21 cellular contexts compared by ENCODE assay signal in the genomic region with DNA sequence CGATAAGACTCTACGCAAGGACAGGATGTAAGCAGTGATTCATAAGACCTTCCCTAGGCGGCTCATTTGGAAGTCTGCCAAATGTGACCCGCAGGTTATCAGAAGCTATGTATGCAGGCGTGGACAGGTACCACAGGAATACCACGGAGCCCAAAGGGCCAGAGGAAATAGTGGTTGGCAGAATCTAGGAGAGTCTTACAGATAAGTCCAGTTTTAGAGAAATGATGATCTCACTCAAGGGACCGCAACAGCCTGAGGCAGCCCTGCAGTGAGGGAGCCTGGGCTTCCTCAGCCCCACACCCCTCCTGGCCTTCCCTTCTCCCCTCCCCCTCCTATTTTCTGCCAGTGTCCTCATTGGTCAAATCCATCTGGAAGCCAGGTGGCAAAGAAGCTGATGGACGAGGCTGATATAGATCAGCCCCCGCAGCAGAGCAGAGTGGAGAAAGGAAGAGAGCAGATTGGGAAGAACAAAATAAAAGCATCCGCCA.
DNase-seq lines count a peak whose midpoint lies in the region; ATAC-seq, FAIRE-seq and TF ChIP-seq lines count a peak whose summit lies in the region.
"Had no signal": no experiment of that assay in that cellular context is flagged by ENCODE, and none has a peak within 500 bp of the region (broad histone marks: within the 10 kb centered on the region; RNA-seq: fewer than 3 reads in every experiment).

No MANE protein-coding gene starts in this region.

- no peak overlapping the region for H3K4me3 Mint-ChIP-seq in astrocyte (ENCODE audit: unreplicated experiment)
- H3K4me3 Mint-ChIP-seq: activated CD8-positive, alpha-beta T cell treated with anti-CD3 and anti-CD28 coated beads, Interleukin-2, amount 10 ng/mL, durations not matched to agents 7 days and 5 days; activated T-helper 17 cell treated with anti-CD3 and anti-CD28 coated beads, Interleukin-2, amount 50 U/mL, for 72 hours; dendritic cell treated with granulocyte-macrophage colony-stimulating factor and Interleukin-4, amounts not matched to agents 40 ng/mL and 50 ng/mL, for 4 days had no signal

- no peaks in the 10 kb centered on the region for H3K4me1 Mint-ChIP-seq in astrocyte (ENCODE audit: low read depth, unreplicated experiment)
- H3K4me1 Mint-ChIP-seq: activated T-helper 17 cell treated with anti-CD3 and anti-CD28 coated beads, Interleukin-2, amount 50 U/mL, for 72 hours had no signal

- H3K27ac Mint-ChIP-seq in astrocyte (ENCODE audit: unreplicated experiment), result no peak overlapping the region
- H3K27ac Mint-ChIP-seq: activated CD8-positive, alpha-beta T cell treated with anti-CD3 and anti-CD28 coated beads, Interleukin-2, amount 10 ng/mL, durations not matched to agents 7 days and 5 days; activated T-helper 17 cell treated with anti-CD3 and anti-CD28 coated beads, Interleukin-2, amount 50 U/mL, for 72 hours; dendritic cell treated with granulocyte-macrophage colony-stimulating factor and Interleukin-4, amounts not matched to agents 40 ng/mL and 50 ng/mL, for 4 days had no signal

- H3K36me3 ChIP-seq in Karpas-422 (ENCODE audit: insufficient read depth, low read length), result no peaks in the 10 kb centered on the region
- H3K36me3 ChIP-seq in astrocyte (ENCODE audit: insufficient read depth, low read length), result no peaks in the 10 kb centered on the region
- H3K36me3 ChIP-seq: thoracic aorta had no signal

- H3K9me3 Mint-ChIP-seq in astrocyte (ENCODE audit: unreplicated experiment), result peaks cover 2% of the 10 kb centered on the region
- H3K9me3 Mint-ChIP-seq: activated T-helper 17 cell treated with anti-CD3 and anti-CD28 coated beads, Interleukin-2, amount 50 U/mL, for 72 hours; dendritic cell treated with granulocyte-macrophage colony-stimulating factor and Interleukin-4, amounts not matched to agents 40 ng/mL and 50 ng/mL, for 4 days had no signal

- DNase-seq in DMS153 (lab: John Stamatoyannopoulos, UW) (peak; percentile 48), DMS153 treated with DMSO at 0.1 percent for 48 hours (lab: John Stamatoyannopoulos, UW; ENCODE audit: unreplicated experiment) (no peak), Karpas-422 (peak; percentile 42), astrocyte (ENCODE audit: low read depth) (peak; percentile 30), iris pigment epithelial cell (ENCODE audit: low read depth) (peak; percentile 19), hepatic stellate cell (ENCODE audit: low spot score) (no peak)
- no peak for DNase-seq in stimulated activated naive CD8-positive, alpha-beta T cell treated with anti-CD3 and anti-CD28 coated beads, Interleukin-15, Interleukin-2, amounts not matched to agents 100 U/mL and 50 U/mL, for 24 hours
- DNase-seq: 8988T; activated CD8-positive, alpha-beta T cell treated with anti-CD3 and anti-CD28 coated beads, Interleukin-2, amount 10 ng/mL, durations not matched to agents 7 days and 5 days; MM.1S; NCI-H2081 treated with DMSO at 0.1 percent for 48 hours; stimulated activated CD4-positive, alpha-beta T cell treated with anti-CD3 and anti-CD28 coated beads, Interleukin-1b, Interleukin-23, amount 100 ng/mL, for 48 hours had no signal

- H4K20me1 ChIP-seq in Karpas-422 (ENCODE audit: insufficient read depth, low read depth, low read length) (no peaks in the 10 kb centered on the region), astrocyte (ENCODE audit: insufficient read depth, low read length) (no peaks in the 10 kb centered on the region)

- no peaks in the 10 kb centered on the region for H3K9me3 ChIP-seq in Karpas-422 (ENCODE audit: low read length)
- H3K9me3 ChIP-seq in astrocyte (ENCODE audit: insufficient read depth, low read depth, low read length), result no peaks in the 10 kb centered on the region
- H3K9me3 ChIP-seq: thoracic aorta had no signal

- H3K27ac ChIP-seq in Karpas-422 (ENCODE audit: low read length) (no peak overlapping the region), astrocyte (ENCODE audit: low read depth, low read length) (no peak overlapping the region)
- H3K27ac ChIP-seq: C4-2B, SK-N-MC, thoracic aorta had no signal

- H3K79me2 ChIP-seq in Karpas-422 (ENCODE audit: low read length) (no peaks in the 10 kb centered on the region), astrocyte (ENCODE audit: insufficient read depth, low read length) (no peaks in the 10 kb centered on the region)

- no peaks in the 10 kb centered on the region for H3K27me3 ChIP-seq in Karpas-422 (ENCODE audit: low read length)
- H3K27me3 ChIP-seq in astrocyte (ENCODE audit: insufficient read depth, low read length), result no peaks in the 10 kb centered on the region

- peak; percentile 5 for FAIRE-seq in astrocyte (lab: Jason Lieb, UNC)
- FAIRE-seq: G401.6, GM12892, HTR-8/SVneo had no signal

- no peaks in the 10 kb centered on the region for H3K4me1 ChIP-seq in Karpas-422 (ENCODE audit: low read length)
- H3K4me1 ChIP-seq in astrocyte (ENCODE audit: insufficient read depth, low read length), result no peaks in the 10 kb centered on the region

- ATAC-seq in stimulated activated naive CD8-positive, alpha-beta T cell treated with anti-CD3 and anti-CD28 coated beads, Interleukin-15, Interleukin-2, amounts not matched to agents 100 U/mL and 50 U/mL, for 24 hours, result no peak
- no peak for ATAC-seq in activated CD4-positive, CD25-positive, alpha-beta regulatory T cell treated with anti-CD3 and anti-CD28 coated beads, Interleukin-2, amount 50 U/mL, for 24 hours
- ATAC-seq: activated CD8-positive, alpha-beta T cell treated with anti-CD3 and anti-CD28 coated beads, Interleukin-2, amount 10 ng/mL, durations not matched to agents 7 days and 5 days; activated T-helper 17 cell treated with anti-CD3 and anti-CD28 coated beads, Interleukin-2, amount 50 U/mL, for 72 hours had no signal

- H3K9ac ChIP-seq in Karpas-422 (ENCODE audit: low read length), result no peak overlapping the region
- no peak overlapping the region for H3K9ac ChIP-seq in astrocyte (ENCODE audit: low read length)

- peaks cover 15% of the 10 kb centered on the region for H3K27me3 Mint-ChIP-seq in astrocyte (ENCODE audit: low read depth, unreplicated experiment)
- H3K27me3 Mint-ChIP-seq: dendritic cell treated with granulocyte-macrophage colony-stimulating factor and Interleukin-4, amounts not matched to agents 40 ng/mL and 50 ng/mL, for 4 days had no signal

- H3K36me3 Mint-ChIP-seq in astrocyte (ENCODE audit: low read depth, unreplicated experiment), result no peaks in the 10 kb centered on the region

- H3K4me3 ChIP-seq in Karpas-422 (ENCODE audit: low read length), result no peak overlapping the region
- no peak overlapping the region for H3K4me3 ChIP-seq in astrocyte (ENCODE audit: insufficient read depth, low read depth, low read length)
- H3K4me3 ChIP-seq: SK-N-MC, thoracic aorta had no signal

- H3K4me2 ChIP-seq in Karpas-422 (ENCODE audit: low read depth, low read length, poor library complexity, severe bottlenecking), result no peak overlapping the region
- H3K4me2 ChIP-seq in astrocyte (ENCODE audit: low read length), result no peak overlapping the region

- no peak for TF ChIP-seq CTCF in astrocyte (IDR thresholded peaks at IDR 0.05; ENCODE audit: insufficient read depth, low read depth, low read length)

- H2AFZ ChIP-seq in Karpas-422 (ENCODE audit: low read length), result no peak overlapping the region
- H2AFZ ChIP-seq in astrocyte (ENCODE audit: low read depth, low read length), result no peak overlapping the region

- no peaks in the 10 kb centered on the region for H3K9me2 ChIP-seq in Karpas-422 (replicated peaks; ENCODE audit: insufficient read depth, low read length)

Comparison
In these comparisons a context has a peak if more than half of its experiments do, and no peak if none do; other contexts are left out.
1. DNase-seq: peak in DMS153 (single experiment), Karpas-422 (single experiment), astrocyte (single experiment) and iris pigment epithelial cell (single experiment); none in DMS153 treated with DMSO at 0.1 percent for 48 hours (single experiment), stimulated activated naive CD8-positive, alpha-beta T cell treated with anti-CD3 and anti-CD28 coated beads, Interleukin-15, Interleukin-2, amounts not matched to agents 100 U/mL and 50 U/mL, for 24 hours (single experiment) and hepatic stellate cell (single experiment).